In the genomic region with DNA sequence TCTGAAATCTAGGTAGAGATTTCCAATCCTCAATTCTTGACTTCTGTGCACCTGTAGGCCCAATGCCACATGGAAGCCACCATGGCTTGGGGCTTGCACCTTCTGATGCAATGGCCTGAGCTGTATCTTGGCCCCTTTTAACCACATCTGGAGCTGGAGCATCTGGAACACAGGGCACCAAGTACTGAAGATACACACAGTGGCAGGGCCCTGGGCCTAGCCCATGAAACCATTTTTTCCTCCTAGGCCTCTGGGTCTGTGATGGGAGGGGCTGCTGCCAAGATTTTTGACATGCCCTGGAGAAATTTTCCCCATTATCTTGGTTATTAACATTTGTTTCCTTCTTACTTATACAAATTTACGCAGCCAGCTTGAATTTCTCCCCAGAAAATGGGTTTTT, we compare ENCODE assay signal across 37 cellular contexts. TPM values are rescaled to one million over a fixed set of nuclear protein-coding genes. Genes with fewer than 3 reads are reported as not detected.
"Had no signal": no experiment of that assay in that cellular context is flagged by ENCODE, and none has a peak within 500 bp of the region (broad histone marks: within the 10 kb centered on the region; RNA-seq: fewer than 3 reads in every experiment).

No MANE protein-coding gene starts in this region.

- H3K9me3 ChIP-seq: MG63 had no signal

- H3K4me3 ChIP-seq: MG63 had no signal

- H3K27me3 ChIP-seq: MG63 had no signal

- DNase-seq: Karpas-422, Kasumi-1, MG63, MM.1S, MV-4-11, NCI-H1048, NCI-H1092, NCI-H1092 treated with DMSO at 0.1 percent for 48 hours, NCI-H1105, NCI-H1105 treated with DMSO at 0.1 percent for 48 hours, NCI-H1417, NCI-H1417 treated with DMSO at 0.1 percent for 48 hours, NCI-H1436, NCI-H1436 treated with DMSO at 0.1 percent for 48 hours, NCI-H146, NCI-H1694, NCI-H1694 treated with DMSO at 0.1 percent for 48 hours, NCI-H187, NCI-H187 treated with DMSO at 0.1 percent for 48 hours, NCI-H1930, NCI-H2029, NCI-H2029 treated with DMSO at 0.1 percent for 48 hours, NCI-H2081, NCI-H2081 treated with DMSO at 0.1 percent for 48 hours, NCI-H2107, NCI-H2171, NCI-H2171 treated with DMSO at 0.1 percent for 48 hours, NCI-H2227 treated with DMSO at 0.1 percent for 48 hours, NCI-H226, NCI-H345, NCI-H446, NCI-H446 treated with DMSO at 0.1 percent for 48 hours, NCI-H510A, NCI-H510A treated with DMSO at 0.1 percent for 48 hours, NCI-H524, NCI-H524 treated with DMSO at 0.1 percent for 48 hours had no signal

- H3K36me3 ChIP-seq: MG63 had no signal

RNA-seq across cellular contexts. Expression of gene FSCN3, which starts 47.2 kb away (rescaled TPM):
- total RNA-seq: MCF 10A had no signal
